Comparison of ENCODE assay signal across 23 cellular contexts in genomic region chr15:33430564-33430963, GRCh38.
"Had no signal": no experiment of that assay in that cellular context is flagged by ENCODE, and none has a peak within 500 bp of the region (broad histone marks: within the 10 kb centered on the region; RNA-seq: fewer than 3 reads in every experiment).

No MANE protein-coding gene starts in this region.

- H3K36me3 Mint-ChIP-seq: immature natural killer cell; naive thymus-derived CD4-positive, alpha-beta T cell had no signal

- H3K4me3 Mint-ChIP-seq: dendritic cell treated with granulocyte-macrophage colony-stimulating factor and Interleukin-4, amounts not matched to agents 40 ng/mL and 50 ng/mL, for 4 days; effector memory CD8-positive, alpha-beta T cell; immature natural killer cell; naive thymus-derived CD4-positive, alpha-beta T cell had no signal

- H3K4me1 ChIP-seq: colonic mucosa, esophagus squamous epithelium, gastroesophageal sphincter, heart left ventricle, lower lobe of right lung had no signal

- H3K27ac ChIP-seq: colonic mucosa, esophagus squamous epithelium, foreskin keratinocyte, gastroesophageal sphincter, heart left ventricle, hepatocyte, lower lobe of right lung had no signal

- H3K4me3 ChIP-seq: colonic mucosa, esophagus squamous epithelium, gastroesophageal sphincter, heart left ventricle, hepatocyte, lower lobe of right lung had no signal

- H3K27ac Mint-ChIP-seq: dendritic cell treated with granulocyte-macrophage colony-stimulating factor and Interleukin-4, amounts not matched to agents 40 ng/mL and 50 ng/mL, for 4 days; effector memory CD8-positive, alpha-beta T cell; immature natural killer cell; naive thymus-derived CD4-positive, alpha-beta T cell had no signal

- H3K27me3 Mint-ChIP-seq: effector memory CD8-positive, alpha-beta T cell had no signal

- H3K27me3 ChIP-seq: colonic mucosa, esophagus squamous epithelium, gastroesophageal sphincter, heart left ventricle had no signal

- H3K9me3 ChIP-seq: colonic mucosa, esophagus squamous epithelium, gastroesophageal sphincter, lower lobe of right lung had no signal

- DNase-seq: colonic mucosa; cortex of kidney; effector CD8-positive, alpha-beta T cell; effector memory CD8-positive, alpha-beta T cell; esophagus squamous epithelium; foreskin keratinocyte; heart left ventricle; hypothalamus; immature natural killer cell; islet precursor cell; kidney; kidney glomerular epithelial cell; left colon; left ventricle myocardium superior; lower lobe of right lung; mesenchymal stem cell; midbrain; naive thymus-derived CD4-positive, alpha-beta T cell had no signal

- H3K9me3 Mint-ChIP-seq: dendritic cell treated with granulocyte-macrophage colony-stimulating factor and Interleukin-4, amounts not matched to agents 40 ng/mL and 50 ng/mL, for 4 days; effector memory CD8-positive, alpha-beta T cell had no signal

- ATAC-seq: effector memory CD8-positive, alpha-beta T cell; esophagus mucosa; foreskin keratinocyte; gastroesophageal sphincter; heart left ventricle; left colon; left lobe of liver; left ventricle myocardium superior; lower lobe of right lung; naive thymus-derived CD4-positive, alpha-beta T cell had no signal

- H3K4me1 Mint-ChIP-seq: immature natural killer cell; naive thymus-derived CD4-positive, alpha-beta T cell had no signal

- H3K36me3 ChIP-seq: colonic mucosa, esophagus squamous epithelium, gastroesophageal sphincter, heart left ventricle, lower lobe of right lung had no signal
